In the genomic region with DNA sequence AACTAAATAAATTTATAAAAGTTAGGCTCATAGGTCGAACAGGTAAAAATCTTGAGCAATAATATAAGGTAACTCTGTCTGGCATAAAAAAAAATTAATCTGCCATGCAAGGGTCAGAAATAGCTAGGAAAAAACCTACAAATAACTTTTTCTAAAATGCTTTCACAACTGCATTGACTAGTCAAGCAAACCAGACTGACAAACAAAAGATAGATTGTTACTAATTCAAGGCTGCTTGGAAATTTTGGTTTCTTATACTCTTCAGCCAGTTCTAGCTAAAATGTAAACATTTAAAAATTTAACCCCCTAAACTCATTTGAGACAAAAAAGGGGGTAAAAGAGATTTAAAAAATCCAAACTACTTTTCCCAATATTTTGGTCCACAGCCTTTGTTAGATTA, we compare ENCODE assay signal across 19 cellular contexts. TPM values are rescaled to one million over a fixed set of nuclear protein-coding genes. Genes with fewer than 3 reads are reported as not detected.
DNase-seq lines count a peak whose midpoint lies in the region; ATAC-seq and TF ChIP-seq lines count a peak whose summit lies in the region.
"Had no signal": no experiment of that assay in that cellular context is flagged by ENCODE, and none has a peak within 500 bp of the region (broad histone marks: within the 10 kb centered on the region; RNA-seq: fewer than 3 reads in every experiment).

No MANE protein-coding gene starts in this region.

- H3K79me2 ChIP-seq in GM23338 (replicated peaks; ENCODE audit: insufficient read depth): no peaks in the 10 kb centered on the region

- peaks cover 24% of the 10 kb centered on the region for H3K4me1 Mint-ChIP-seq in progenitor cell of endocrine pancreas (ENCODE audit: low read depth)
- H3K4me1 Mint-ChIP-seq in GM23338: no peaks in the 10 kb centered on the region
- no peaks in the 10 kb centered on the region for H3K4me1 Mint-ChIP-seq in nephron progenitor cell
- H3K4me1 Mint-ChIP-seq: B cell had no signal

- H3K4me2 ChIP-seq in GM23338: no peak overlapping the region

- H2AFZ ChIP-seq in GM23338: no peak overlapping the region

- H3K36me3 ChIP-seq in GM23338 (ENCODE audit: insufficient read depth): no peaks in the 10 kb centered on the region

- H3K4me3 ChIP-seq in epithelial cell of proximal tubule (ENCODE audit: low read depth, low read length) (peak overlapping the region; percentile 34), GM23338 (no peak overlapping the region)

- peaks cover 6% of the 10 kb centered on the region for H3K9me2 ChIP-seq in GM23338 (ENCODE audit: insufficient read depth)

- 0 out of 2 replicates have a peak, but pooled peaks cover 3% of the 10 kb centered on the region for H3K4me1 ChIP-seq in GM23338 (ENCODE audit: insufficient read depth)

- DNase-seq in SK-MEL-5 (ENCODE audit: low read depth, low spot score) (peak; percentile 51), epithelial cell of proximal tubule (ENCODE audit: low read depth) (no peak), progenitor cell of endocrine pancreas (ENCODE audit: low spot score, unreplicated experiment) (no peak), Ammon's horn (ENCODE audit: low spot score) (no peak), HCEC 1CT (no peak), GM23338 (ENCODE audit: low spot score) (no peak), nephron progenitor cell (no peak)
- DNase-seq: 8988T; ACHN; C1 segment of cervical spinal cord; CD4-positive, alpha-beta T cell; DMS153; DMS79 treated with DMSO at 0.1 percent for 48 hours; GDM1; IMR-90; KBM-7 had no signal

- no peaks in the 10 kb centered on the region for H3K9me3 Mint-ChIP-seq in progenitor cell of endocrine pancreas (ENCODE audit: low read depth)
- no peaks in the 10 kb centered on the region; the same call in 2 of the 3 replicates for H3K9me3 Mint-ChIP-seq in GM23338
- no peaks in the 10 kb centered on the region for H3K9me3 Mint-ChIP-seq in nephron progenitor cell
- H3K9me3 Mint-ChIP-seq: CD4-positive, alpha-beta T cell had no signal

- no peak for ATAC-seq in GM23338
- ATAC-seq: HCT116 had no signal

- H3K4me3 Mint-ChIP-seq in progenitor cell of endocrine pancreas (ENCODE audit: low read depth): peak overlapping the region; percentile 75
- H3K4me3 Mint-ChIP-seq in GM23338: no peak overlapping the region
- H3K4me3 Mint-ChIP-seq in nephron progenitor cell: no peak overlapping the region
- H3K4me3 Mint-ChIP-seq: B cell; CD4-positive, alpha-beta T cell had no signal

- no peaks in the 10 kb centered on the region for H4K20me1 ChIP-seq in GM23338 (replicated peaks; ENCODE audit: insufficient read depth)

- no peaks in the 10 kb centered on the region for H3K27me3 ChIP-seq in GM23338 (ENCODE audit: insufficient read depth)

- peaks cover 1% of the 10 kb centered on the region for H3K36me3 Mint-ChIP-seq in progenitor cell of endocrine pancreas (ENCODE audit: insufficient read depth)
- H3K36me3 Mint-ChIP-seq in GM23338 (ENCODE audit: low read depth): no peaks in the 10 kb centered on the region
- no peaks in the 10 kb centered on the region for H3K36me3 Mint-ChIP-seq in nephron progenitor cell (ENCODE audit: low read depth)

- H3K27ac Mint-ChIP-seq in progenitor cell of endocrine pancreas: peak overlapping the region; percentile 96
- H3K27ac Mint-ChIP-seq in GM23338: no peak overlapping the region
- no peak overlapping the region for H3K27ac Mint-ChIP-seq in nephron progenitor cell
- H3K27ac Mint-ChIP-seq: B cell; CD4-positive, alpha-beta T cell had no signal

- H3F3A ChIP-seq in GM23338 (replicated peaks; ENCODE audit: low read depth): no peaks in the 10 kb centered on the region

- no peaks in the 10 kb centered on the region for H3K27me3 Mint-ChIP-seq in progenitor cell of endocrine pancreas
- H3K27me3 Mint-ChIP-seq in GM23338 (ENCODE audit: insufficient read depth, low read depth, poor library complexity): peaks cover 5% of the 10 kb centered on the region
- H3K27me3 Mint-ChIP-seq in nephron progenitor cell (ENCODE audit: low read depth, poor library complexity): peaks cover 2% of the 10 kb centered on the region
- H3K27me3 Mint-ChIP-seq: B cell; CD4-positive, alpha-beta T cell had no signal

- peak overlapping the region; percentile 69 for H3K27ac ChIP-seq in 22Rv1
- H3K27ac ChIP-seq in GM23338 (ENCODE audit: low read depth): no peak overlapping the region

- no peak for TF ChIP-seq CTCF in 22Rv1 (IDR thresholded peaks at IDR 0.05)
- no peak for TF ChIP-seq CTCF in epithelial cell of proximal tubule (conservative IDR thresholded peaks at IDR 0.05; ENCODE audit: low read depth, low read length)
- TF ChIP-seq CTCF in progenitor cell of endocrine pancreas (IDR thresholded peaks at IDR 0.05; ENCODE audit: unreplicated experiment): no peak
- no peak for TF ChIP-seq CTCF in GM23338 (conservative IDR thresholded peaks at IDR 0.05; ENCODE audit: low read depth in 2 of 2)
- TF ChIP-seq CTCF in nephron progenitor cell (IDR thresholded peaks at IDR 0.05): no peak

- in situ Hi-C loops in SK-MEL-5 (cut with HindIII; ENCODE audit: low pct_unique_long_range_greater_than_20kb, low sequenced_read_pairs): no loop called here

TF ChIP-seq in GM23338, 12 proteins besides CTCF, POLR2A, EP300 and RAD21 (continues in another document):
- no peak for TF ChIP-seq ZNF114 (CRISPR knock-in tag; IDR thresholded peaks at IDR 0.05)
- no peak for TF ChIP-seq POLR2AphosphoS5 (IDR thresholded peaks at IDR 0.05; ENCODE audit: low read depth)
- TF ChIP-seq EZH2phosphoT487 (IDR thresholded peaks at IDR 0.05; ENCODE audit: unreplicated experiment): no peak
- no peak for TF ChIP-seq ETS1 (IDR thresholded peaks at IDR 0.05)
- no peak for TF ChIP-seq STAT1 (IDR thresholded peaks at IDR 0.05; ENCODE audit: unreplicated experiment)
- no peak for TF ChIP-seq NANOG (IDR thresholded peaks at IDR 0.05; ENCODE audit: borderline replicate concordance)
- no peak for TF ChIP-seq EZH2 (IDR thresholded peaks at IDR 0.05; ENCODE audit: low read depth, unreplicated experiment)
- no peak for TF ChIP-seq ZNF331 (CRISPR knock-in tag; IDR thresholded peaks at IDR 0.05; ENCODE audit: low read depth)
- no peak for TF ChIP-seq JUNB (IDR thresholded peaks at IDR 0.05; ENCODE audit: unreplicated experiment)

RNA-seq across cellular contexts. Expression of gene S100A10, which starts 40.8 kb away (rescaled TPM):
- 89.9 and 118 TPM in 2 replicates for total RNA-seq in SK-MEL-5 (2014; rRNA removed; shearing (Covaris generic))
- polyA plus RNA-seq in SK-MEL-5 (2015; cell fraction: cytosol; rRNA removed): 152 and 205 TPM in 2 replicates
- 28.1 and 39.9 TPM in 2 replicates for polyA plus RNA-seq in SK-MEL-5 (2015; cell fraction: nucleus; rRNA removed)
- 216 and 394 TPM in 2 replicates for total RNA-seq in epithelial cell of proximal tubule
- 432 and 438 TPM in 2 replicates for total RNA-seq in progenitor cell of endocrine pancreas
- total RNA-seq in GM23338 (2014; rRNA removed; shearing (Covaris generic)): 25.6 and 35.9 TPM in 2 replicates
- polyA plus RNA-seq in GM23338 (2016; fragmentation: Nextera tagmentation; extraction: Ambion mirVana): 634 and 677 TPM in 2 replicates

RNA-seq across cellular contexts. Expression of gene THEM4, which starts 43.5 kb away (rescaled TPM):
- total RNA-seq in SK-MEL-5 (2014; rRNA removed; shearing (Covaris generic)): 117 and 125 TPM in 2 replicates
- 147 and 162 TPM in 2 replicates for polyA plus RNA-seq in SK-MEL-5 (2015; cell fraction: cytosol; rRNA removed)
- 535 and 686 TPM in 2 replicates for polyA plus RNA-seq in SK-MEL-5 (2015; cell fraction: nucleus; rRNA removed)
- total RNA-seq in epithelial cell of proximal tubule: 7.0 and 13.2 TPM in 2 replicates
- total RNA-seq in progenitor cell of endocrine pancreas: 17.3 and 21.5 TPM in 2 replicates
- 10.3 and 13.4 TPM in 2 replicates for total RNA-seq in GM23338 (2014; rRNA removed; shearing (Covaris generic))
- polyA plus RNA-seq in GM23338 (2016; fragmentation: Nextera tagmentation; extraction: Ambion mirVana): 19.5 and 20.4 TPM in 2 replicates
